Comparison of ENCODE assay signal across 25 cellular contexts in the genomic region with DNA sequence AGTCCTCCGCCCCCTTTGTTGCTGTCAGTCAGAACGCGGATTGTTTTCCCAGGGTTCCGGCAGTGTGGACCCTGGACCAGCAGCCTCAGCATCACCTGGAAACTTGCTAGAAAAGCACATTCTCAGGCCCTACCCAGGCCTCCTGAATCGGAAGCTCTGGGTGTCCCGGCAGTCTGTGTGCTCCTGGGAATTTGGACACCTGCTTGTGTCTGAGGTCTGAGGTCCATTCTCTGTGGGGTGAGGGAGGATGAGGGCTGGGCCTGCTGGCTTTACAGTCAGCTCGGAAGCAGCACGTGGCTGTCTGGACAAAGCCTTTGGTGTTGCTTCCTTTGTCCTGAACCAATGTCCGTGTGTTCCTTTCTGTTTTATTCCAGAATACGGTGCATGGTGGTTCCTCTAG.
"Had no signal": no experiment of that assay in that cellular context is flagged by ENCODE, and none has a peak within 500 bp of the region (broad histone marks: within the 10 kb centered on the region; RNA-seq: fewer than 3 reads in every experiment).

No MANE protein-coding gene starts in this region.

- H3K27ac Mint-ChIP-seq: nephron; stimulated activated naive CD8-positive, alpha-beta T cell treated with anti-CD3 and anti-CD28 coated beads, Interleukin-15, amount 100 ng/mL, for 72 hours had no signal

- H3K9me3 ChIP-seq: esophagus muscularis mucosa, gastrocnemius medialis, left lung, ovary, prostate gland, testis, tibial nerve had no signal

- DNase-seq: caudate nucleus; cortex of kidney; effector memory CD4-positive, alpha-beta T cell; gastrocnemius medialis; islet precursor cell; left lung; mesenchymal stem cell; midbrain; naive B cell; nucleus accumbens; stimulated activated CD4-positive, alpha-beta T cell treated with anti-CD3 and anti-CD28 coated beads, Interleukin-2, amount 100 ng/mL, for 24 hours; stimulated activated CD4-positive, alpha-beta T cell treated with anti-CD3 and anti-CD28 coated beads, Interleukin-4, amount 100 ng/mL, for 4 hours; stimulated activated naive B cell treated with anti-CD40 and anti-IgM and Interleukin-4, amounts not matched to agents 10 μg/mL and 1 μg/mL and 100 μg/mL, for 72 hours; stimulated activated naive CD8-positive, alpha-beta T cell treated with anti-CD3 and anti-CD28 coated beads, Interleukin-15, amount 100 ng/mL, for 72 hours; testis had no signal

- H3K9me3 Mint-ChIP-seq: naive B cell; nephron; stimulated activated naive B cell treated with anti-CD40 and anti-IgM and Interleukin-4, amounts not matched to agents 10 μg/mL and 1 μg/mL and 100 μg/mL, for 72 hours; stimulated activated naive CD8-positive, alpha-beta T cell treated with anti-CD3 and anti-CD28 coated beads, Interleukin-15, amount 100 ng/mL, for 72 hours had no signal

- H3K4me1 ChIP-seq: esophagus muscularis mucosa, gastrocnemius medialis, left lung, prostate gland, testis, tibial nerve had no signal

- H3K27me3 Mint-ChIP-seq: naive B cell; stimulated activated naive B cell treated with anti-CD40 and anti-IgM and Interleukin-4, amounts not matched to agents 10 μg/mL and 1 μg/mL and 100 μg/mL, for 72 hours; stimulated activated naive CD8-positive, alpha-beta T cell treated with anti-CD3 and anti-CD28 coated beads, Interleukin-15, amount 100 ng/mL, for 72 hours had no signal

- H3K36me3 ChIP-seq: gastrocnemius medialis, ovary had no signal

- H3K4me3 ChIP-seq: dorsolateral prefrontal cortex, esophagus muscularis mucosa, gastrocnemius medialis, left lung, lung, ovary, prostate gland, testis, tibial nerve had no signal

- H3K4me3 Mint-ChIP-seq: nephron; stimulated activated naive B cell treated with anti-CD40 and anti-IgM and Interleukin-4, amounts not matched to agents 10 μg/mL and 1 μg/mL and 100 μg/mL, for 72 hours; stimulated activated naive CD8-positive, alpha-beta T cell treated with anti-CD3 and anti-CD28 coated beads, Interleukin-15, amount 100 ng/mL, for 72 hours had no signal

- ATAC-seq: gastrocnemius medialis; left lung; sciatic nerve; stimulated activated naive B cell treated with anti-CD40 and anti-IgM and Interleukin-4, amounts not matched to agents 10 μg/mL and 1 μg/mL and 100 μg/mL, for 72 hours; stimulated activated naive CD8-positive, alpha-beta T cell treated with anti-CD3 and anti-CD28 coated beads, Interleukin-15, amount 100 ng/mL, for 72 hours had no signal

- H3K27me3 ChIP-seq: dorsolateral prefrontal cortex, esophagus muscularis mucosa, gastrocnemius medialis, left lung, ovary, testis, tibial nerve had no signal

- FAIRE-seq: endometrium had no signal

- H3K27ac ChIP-seq: dorsolateral prefrontal cortex, epithelial cell of prostate, esophagus muscularis mucosa, gastrocnemius medialis, left lung, ovary, prostate gland, testis, tibial nerve had no signal
